17 cellular contexts compared by ENCODE assay signal in genomic region chr16:84811529-84811928, GRCh38.
"Had no signal": no experiment of that assay in that cellular context is flagged by ENCODE, and none has a peak within 500 bp of the region (broad histone marks: within the 10 kb centered on the region; RNA-seq: fewer than 3 reads in every experiment).

No MANE protein-coding gene starts in this region.

- H3K4me3 ChIP-seq: lung, sigmoid colon, tibial artery had no signal

- ATAC-seq: left lobe of liver; stimulated activated memory B cell treated with anti-CD40 and anti-IgM and Interleukin-4, amounts not matched to agents 10 μg/mL and 1 μg/mL and 100 μg/mL, for 72 hours had no signal

- H3K27me3 Mint-ChIP-seq: activated T-helper 17 cell treated with anti-CD3 and anti-CD28 coated beads, Interleukin-2, amount 50 U/mL, for 72 hours had no signal

- FAIRE-seq: frontal cortex, keratinocyte had no signal

- H3K27me3 ChIP-seq: sigmoid colon, tibial artery had no signal

- H3K9me3 Mint-ChIP-seq: activated T-helper 17 cell treated with anti-CD3 and anti-CD28 coated beads, Interleukin-2, amount 50 U/mL, for 72 hours; mesothelial cell of epicardium; natural killer cell treated with Interleukin-12 subunit alpha and Interleukin-12 subunit beta and Interleukin-15 and Interleukin-18, amount 100 ng/mL, for 72 hours; stimulated activated memory B cell treated with anti-CD40 and anti-IgM and Interleukin-4, amounts not matched to agents 10 μg/mL and 1 μg/mL and 100 μg/mL, for 72 hours; T-cell had no signal

- H3K9me3 ChIP-seq: sigmoid colon, tibial artery had no signal

- DNase-seq: activated CD4-positive, alpha-beta T cell treated with anti-CD3 and anti-CD28 coated beads, Interleukin-2, amount 50 U/mL, for 4 hours; activated CD4-positive, CD25-positive, alpha-beta regulatory T cell treated with anti-CD3 and anti-CD28 coated beads, Interleukin-2, amount 50 U/mL, for 72 hours; activated naive CD4-positive, alpha-beta T cell; activated T-cell treated with anti-CD3 and anti-CD28 coated beads for 4 hours; effector CD4-positive, alpha-beta T cell had no signal

- H3K36me3 Mint-ChIP-seq: mesothelial cell of epicardium; natural killer cell treated with Interleukin-12 subunit alpha and Interleukin-12 subunit beta and Interleukin-15 and Interleukin-18, amount 100 ng/mL, for 72 hours; stimulated activated memory B cell treated with anti-CD40 and anti-IgM and Interleukin-4, amounts not matched to agents 10 μg/mL and 1 μg/mL and 100 μg/mL, for 72 hours; T-cell had no signal

- H3K4me3 Mint-ChIP-seq: mesothelial cell of epicardium; stimulated activated memory B cell treated with anti-CD40 and anti-IgM and Interleukin-4, amounts not matched to agents 10 μg/mL and 1 μg/mL and 100 μg/mL, for 72 hours had no signal

- H3K27ac ChIP-seq: tibial artery, VCaP had no signal

- H3K36me3 ChIP-seq: sigmoid colon, tibial artery had no signal

- H3K27ac Mint-ChIP-seq: mesothelial cell of epicardium; stimulated activated memory B cell treated with anti-CD40 and anti-IgM and Interleukin-4, amounts not matched to agents 10 μg/mL and 1 μg/mL and 100 μg/mL, for 72 hours had no signal
